In the genomic region with DNA sequence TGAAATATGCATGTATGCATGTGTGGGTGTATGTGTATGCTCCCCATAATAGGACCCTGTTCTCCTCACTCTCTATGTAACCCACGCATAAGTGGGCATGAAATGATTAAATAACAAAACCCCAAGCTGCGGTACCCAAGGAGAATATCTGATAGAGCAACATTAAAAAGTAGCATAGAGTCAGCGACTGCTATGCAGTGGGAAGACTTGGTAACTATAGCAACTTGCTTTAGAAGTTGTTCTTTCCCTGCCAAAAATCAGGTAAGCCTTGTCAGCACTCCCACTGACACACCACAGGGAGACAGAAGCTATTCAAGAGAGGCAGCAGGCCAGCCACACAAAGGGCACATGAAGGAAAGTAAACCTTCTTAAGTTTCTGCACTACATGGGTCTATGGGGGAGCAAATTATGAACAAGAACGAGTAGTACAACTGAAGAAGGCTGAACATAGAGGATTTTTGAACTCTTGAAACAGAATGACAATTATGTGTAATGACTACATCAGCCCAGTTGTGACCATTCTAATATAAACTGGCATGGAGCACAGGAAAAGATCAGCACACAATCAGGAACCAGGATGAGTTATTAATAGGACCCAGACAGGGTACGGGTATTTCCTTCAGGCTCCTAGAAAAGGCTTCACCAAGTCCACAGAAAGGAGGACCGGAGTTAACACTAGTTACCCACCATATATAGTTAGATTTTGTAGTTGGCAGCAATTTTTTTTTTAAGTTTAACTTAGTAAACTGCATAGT, we compare ENCODE assay signal across 2 cellular contexts.
TF ChIP-seq lines count a peak whose summit lies in the region.

No MANE protein-coding gene starts in this region.

TF ChIP-seq in SK-N-SH treated with all-trans-retinoic acid at 6 μM for 48 hours, 23 proteins besides CTCF, POLR2A, EP300 and RAD21:
- TF ChIP-seq SNAI2 (CRISPR knock-in tag; IDR thresholded peaks at IDR 0.05), result no peak
- TF ChIP-seq, protein P1, sequence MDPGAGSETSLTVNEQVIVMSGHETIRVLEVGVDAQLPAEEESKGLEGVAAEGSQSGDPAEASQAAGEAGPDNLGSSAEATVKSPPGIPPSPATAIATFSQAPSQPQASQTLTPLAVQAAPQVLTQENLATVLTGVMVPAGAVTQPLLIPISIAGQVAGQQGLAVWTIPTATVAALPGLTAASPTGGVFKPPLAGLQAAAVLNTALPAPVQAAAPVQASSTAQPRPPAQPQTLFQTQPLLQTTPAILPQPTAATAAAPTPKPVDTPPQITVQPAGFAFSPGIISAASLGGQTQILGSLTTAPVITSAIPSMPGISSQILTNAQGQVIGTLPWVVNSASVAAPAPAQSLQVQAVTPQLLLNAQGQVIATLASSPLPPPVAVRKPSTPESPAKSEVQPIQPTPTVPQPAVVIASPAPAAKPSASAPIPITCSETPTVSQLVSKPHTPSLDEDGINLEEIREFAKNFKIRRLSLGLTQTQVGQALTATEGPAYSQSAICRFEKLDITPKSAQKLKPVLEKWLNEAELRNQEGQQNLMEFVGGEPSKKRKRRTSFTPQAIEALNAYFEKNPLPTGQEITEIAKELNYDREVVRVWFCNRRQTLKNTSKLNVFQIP (CRISPR knock-in tag; IDR thresholded peaks at IDR 0.05; ENCODE audit: borderline replicate concordance, low read depth), result no peak
- no peak for TF ChIP-seq ZNF70 (CRISPR knock-in tag; IDR thresholded peaks at IDR 0.05)
- TF ChIP-seq CSDC2 (CRISPR knock-in tag; IDR thresholded peaks at IDR 0.05), result no peak
- TF ChIP-seq ZC3H10 (CRISPR knock-in tag; IDR thresholded peaks at IDR 0.05), result no peak
- TF ChIP-seq OSR1 (CRISPR knock-in tag; IDR thresholded peaks at IDR 0.05), result no peak
- no peak for TF ChIP-seq TSHZ2 (CRISPR knock-in tag; IDR thresholded peaks at IDR 0.05)
- TF ChIP-seq ZFP3 (CRISPR knock-in tag; IDR thresholded peaks at IDR 0.05), result no peak
- TF ChIP-seq ISL1 (CRISPR knock-in tag; IDR thresholded peaks at IDR 0.05), result no peak
TF ChIP-seq in SK-N-SH treated with all-trans-retinoic acid at 6 μM for 48 hours: peak in this region for 0.

TF ChIP-seq in SK-N-SH, 30 proteins besides CTCF, POLR2A, EP300 and RAD21:
- TF ChIP-seq JUND (IDR thresholded peaks at IDR 0.05), result no peak
